ENCODE assay signal across 2 cellular contexts in genomic region chr17:59853168-59853918, GRCh38.
TF ChIP-seq lines count a peak whose summit lies in the region.

No MANE protein-coding gene starts in this region.

TF ChIP-seq in K562, 482 proteins besides CTCF, POLR2A, EP300 and RAD21 (continued from another document and continues in another):
- TF ChIP-seq ZMIZ1 (IDR thresholded peaks at IDR 0.05; ENCODE audit: low read depth in 2 of 2, low read length in 2 of 2) (no peak), MAZ (CRISPR knock-in tag; conservative IDR thresholded peaks at IDR 0.05 in 1 of 2, IDR thresholded peaks at IDR 0.05 in 1 of 2) (no peak), POLR2AphosphoS5 (IDR thresholded peaks at IDR 0.05; ENCODE audit: control insufficient read depth, insufficient read depth, low read depth, low read length) (no peak), TBP (optimal IDR thresholded peaks at IDR 0.05; ENCODE audit: low read depth, low read length) (no peak), LCOR (CRISPR knock-in tag; IDR thresholded peaks at IDR 0.05) (no peak), MEF2D (tag; conservative IDR thresholded peaks at IDR 0.05; ENCODE audit: low read depth) (no peak; the same call in 1 of the 2 replicates), CBX8 (IDR thresholded peaks at IDR 0.05; ENCODE audit: borderline replicate concordance, extremely low read depth, low read depth, low read length, poor library complexity, severe bottlenecking) (no peak), MECOM (CRISPR knock-in tag; IDR thresholded peaks at IDR 0.05) (no peak), MGA (IDR thresholded peaks at IDR 0.05) (peak; percentile 68), ZNF717 (CRISPR knock-in tag; IDR thresholded peaks at IDR 0.05) (no peak)

TF ChIP-seq in HepG2, 621 proteins besides CTCF, POLR2A, EP300 and RAD21 (continued from another document and continues in another):
- TF ChIP-seq E2F2 (CRISPR knock-in tag; IDR thresholded peaks at IDR 0.05; ENCODE audit: borderline replicate concordance), result no peak
- TF ChIP-seq MZF1 (CRISPR knock-in tag; IDR thresholded peaks at IDR 0.05; ENCODE audit: borderline replicate concordance), result no peak
- TF ChIP-seq ZNF225 (CRISPR knock-in tag; IDR thresholded peaks at IDR 0.05), result no peak
- no peak for TF ChIP-seq ATM (IDR thresholded peaks at IDR 0.05; ENCODE audit: borderline replicate concordance)
- no peak for TF ChIP-seq ZNF367 (CRISPR knock-in tag; IDR thresholded peaks at IDR 0.05; ENCODE audit: borderline replicate concordance)
- TF ChIP-seq ZNF724P (CRISPR knock-in tag; IDR thresholded peaks at IDR 0.05; ENCODE audit: borderline replicate concordance), result peak; percentile 49; the same call in 1 of the 2 replicates
- TF ChIP-seq TAF1 (CRISPR knock-in tag; IDR thresholded peaks at IDR 0.05), result peak; percentile 49; the same call in 1 of the 2 replicates
- TF ChIP-seq RBAK (CRISPR knock-in tag; IDR thresholded peaks at IDR 0.05), result no peak
- peak; percentile 100 for TF ChIP-seq MIXL1 (CRISPR knock-in tag; IDR thresholded peaks at IDR 0.05)
- no peak for TF ChIP-seq PBX2 (CRISPR knock-in tag; IDR thresholded peaks at IDR 0.05)
- TF ChIP-seq ZNF570 (CRISPR knock-in tag; IDR thresholded peaks at IDR 0.05; ENCODE audit: borderline replicate concordance), result no peak
- TF ChIP-seq NONO (IDR thresholded peaks at IDR 0.05), result no peak
- peak; percentile 68; the same call in 1 of the 2 replicates for TF ChIP-seq NONO (CRISPR knock-in tag; conservative IDR thresholded peaks at IDR 0.05)
- no peak for TF ChIP-seq ZUFSP (CRISPR knock-in tag; IDR thresholded peaks at IDR 0.05; ENCODE audit: borderline replicate concordance)
- no peak for TF ChIP-seq SETDB1 (CRISPR knock-in tag; IDR thresholded peaks at IDR 0.05; ENCODE audit: borderline replicate concordance)
- no peak for TF ChIP-seq NFKB2 (CRISPR knock-in tag; IDR thresholded peaks at IDR 0.05; ENCODE audit: borderline replicate concordance)
- TF ChIP-seq CREB1 (IDR thresholded peaks at IDR 0.05), result no peak
- TF ChIP-seq CREB1 (CRISPR knock-in tag; IDR thresholded peaks at IDR 0.05), result peak; percentile 79
- peak; percentile 16 to 59; a peak in 3 of 4 replicates for TF ChIP-seq NR2F1 (CRISPR knock-in tag; IDR thresholded peaks at IDR 0.05)
- peak; percentile 80; the same call in 1 of the 2 replicates for TF ChIP-seq ESRRA (CRISPR knock-in tag; IDR thresholded peaks at IDR 0.05; ENCODE audit: low read depth)
- no peak for TF ChIP-seq ARHGAP35 (CRISPR knock-in tag; IDR thresholded peaks at IDR 0.05; ENCODE audit: borderline replicate concordance)
- 0 out of 2 replicates have a peak, but pooled peaks have one; percentile 35 for TF ChIP-seq ZKSCAN5 (CRISPR knock-in tag; IDR thresholded peaks at IDR 0.05)
- peak; percentile 58 for TF ChIP-seq ZFX (CRISPR knock-in tag; IDR thresholded peaks at IDR 0.05; ENCODE audit: low read depth)
- TF ChIP-seq CREM (IDR thresholded peaks at IDR 0.05), result peak; percentile 88
- TF ChIP-seq CREM (CRISPR knock-in tag; IDR thresholded peaks at IDR 0.05), result no peak
- no peak for TF ChIP-seq ETV6 (CRISPR knock-in tag; conservative IDR thresholded peaks at IDR 0.05)
- TF ChIP-seq ATF4 (CRISPR knock-in tag; IDR thresholded peaks at IDR 0.05), result peak in 1 of 2 experiments; percentile 87; a peak in 1 of 4 replicates
- peak; percentile 65 for TF ChIP-seq TCF7 (IDR thresholded peaks at IDR 0.05; ENCODE audit: low read depth)
- no peak for TF ChIP-seq ZNF674 (CRISPR knock-in tag; IDR thresholded peaks at IDR 0.05; ENCODE audit: low read depth)
- peak; percentile 86 for TF ChIP-seq DPF2 (CRISPR knock-in tag; IDR thresholded peaks at IDR 0.05; ENCODE audit: borderline replicate concordance, low read depth)
- TF ChIP-seq THAP9 (CRISPR knock-in tag; IDR thresholded peaks at IDR 0.05; ENCODE audit: borderline replicate concordance), result peak; percentile 55; the same call in 1 of the 2 replicates
- TF ChIP-seq ZNF382 (CRISPR knock-in tag; IDR thresholded peaks at IDR 0.05; ENCODE audit: borderline replicate concordance), result no peak
- no peak for TF ChIP-seq AGO1 (IDR thresholded peaks at IDR 0.05; ENCODE audit: low read depth, low read length, poor library complexity, severe bottlenecking)
- TF ChIP-seq DR1 (CRISPR knock-in tag; IDR thresholded peaks at IDR 0.05), result peak; percentile 43; the same call in 1 of the 2 replicates
- no peak; the same call in 1 of the 2 replicates for TF ChIP-seq PRMT3 (CRISPR knock-in tag; IDR thresholded peaks at IDR 0.05; ENCODE audit: borderline replicate concordance, low read depth)
- no peak for TF ChIP-seq THAP8 (CRISPR knock-in tag; IDR thresholded peaks at IDR 0.05; ENCODE audit: borderline replicate concordance)
- no peak for TF ChIP-seq ZNF891 (CRISPR knock-in tag; IDR thresholded peaks at IDR 0.05)
- TF ChIP-seq THAP7 (CRISPR knock-in tag; IDR thresholded peaks at IDR 0.05), result no peak
- peak; percentile 80 for TF ChIP-seq NR2F6 (IDR thresholded peaks at IDR 0.05)
- peak; percentile 88 for TF ChIP-seq NR2F6 (CRISPR knock-in tag; IDR thresholded peaks at IDR 0.05)
- TF ChIP-seq JUN (CRISPR knock-in tag; IDR thresholded peaks at IDR 0.05), result peak; percentile 92
- no peak for TF ChIP-seq TCF7L2 (IDR thresholded peaks at IDR 0.05; ENCODE audit: low read depth, low read length)
- no peak for TF ChIP-seq ONECUT2 (CRISPR knock-in tag; IDR thresholded peaks at IDR 0.05)
- peak; percentile 97 for TF ChIP-seq SOX5 (CRISPR knock-in tag; IDR thresholded peaks at IDR 0.05; ENCODE audit: borderline replicate concordance)
- TF ChIP-seq NFYC (CRISPR knock-in tag; IDR thresholded peaks at IDR 0.05), result no peak; the same call in 1 of the 2 replicates
- no peak; the same call in 1 of the 2 replicates for TF ChIP-seq SMARCC2 (IDR thresholded peaks at IDR 0.05)
- no peak; the same call in 1 of the 2 replicates for TF ChIP-seq ZNF547 (CRISPR knock-in tag; IDR thresholded peaks at IDR 0.05)
- peak; percentile 71; the same call in 1 of the 2 replicates for TF ChIP-seq ZNF652 (CRISPR knock-in tag; IDR thresholded peaks at IDR 0.05; ENCODE audit: borderline replicate concordance, low read depth)
- TF ChIP-seq SCMH1 (CRISPR knock-in tag; IDR thresholded peaks at IDR 0.05; ENCODE audit: borderline replicate concordance), result no peak
- TF ChIP-seq ZNF7 (CRISPR knock-in tag; IDR thresholded peaks at IDR 0.05), result peak; percentile 27; the same call in 1 of the 2 replicates
- no peak for TF ChIP-seq ZNF720 (CRISPR knock-in tag; IDR thresholded peaks at IDR 0.05)
- no peak for TF ChIP-seq ZNF296 (CRISPR knock-in tag; conservative IDR thresholded peaks at IDR 0.05)
- TF ChIP-seq SMAD9 (CRISPR knock-in tag; IDR thresholded peaks at IDR 0.05), result no peak
- TF ChIP-seq HBP1 (CRISPR knock-in tag; IDR thresholded peaks at IDR 0.05; ENCODE audit: low read depth), result peak; percentile 94; the same call in 1 of the 2 replicates
- TF ChIP-seq SNAI1 (CRISPR knock-in tag; IDR thresholded peaks at IDR 0.05; ENCODE audit: borderline replicate concordance), result peak; percentile 45; the same call in 1 of the 2 replicates
- TF ChIP-seq ATRX (CRISPR knock-in tag; IDR thresholded peaks at IDR 0.05; ENCODE audit: borderline replicate concordance), result no peak
